ENCODE assay signal across 15 cellular contexts in the genomic region with DNA sequence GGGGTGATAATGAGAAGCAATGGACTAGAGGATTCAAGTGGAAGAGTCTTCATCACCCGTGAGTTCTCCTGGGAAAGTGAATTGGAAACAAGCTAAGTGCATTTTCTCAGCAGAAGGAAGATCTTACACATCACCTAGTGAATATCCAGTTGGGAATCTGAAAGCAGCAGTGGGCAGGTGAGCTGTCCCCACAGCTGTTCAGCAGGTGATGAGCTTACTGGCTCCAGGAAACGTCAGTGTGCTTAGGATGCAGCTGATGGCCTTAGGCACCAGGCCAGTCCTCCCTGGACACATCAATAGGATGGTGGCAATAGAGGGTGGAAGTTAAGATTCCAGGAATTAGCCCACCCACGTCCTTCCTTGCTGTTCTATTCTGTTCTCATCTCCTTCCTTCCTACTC.
A peak's percentile ranks its signal among the peaks of the same experiment; 100 is the strongest.
DNase-seq lines count a peak whose midpoint lies in the region; ATAC-seq and TF ChIP-seq lines count a peak whose summit lies in the region.
"Had no signal": no experiment of that assay in that cellular context is flagged by ENCODE, and none has a peak within 500 bp of the region (broad histone marks: within the 10 kb centered on the region; RNA-seq: fewer than 3 reads in every experiment).

No MANE protein-coding gene starts in this region.

- no peak for TF ChIP-seq CTCF in OCI-LY3 (IDR thresholded peaks at IDR 0.05; ENCODE audit: low read depth, low read length)
- no peak for TF ChIP-seq CTCF in coronary artery (IDR thresholded peaks at IDR 0.05)

- H2AFZ ChIP-seq in OCI-LY3 (ENCODE audit: low read depth, low read length): no peak overlapping the region

- H3K36me3 ChIP-seq in OCI-LY3 (replicated peaks; ENCODE audit: low read depth, low read length): peaks cover 9% of the 10 kb centered on the region
- H3K36me3 ChIP-seq: HAP-1 had no signal

- H3K4me3 ChIP-seq in OCI-LY3 (ENCODE audit: low read length) (no peak overlapping the region), coronary artery (no peak overlapping the region)
- H3K4me3 ChIP-seq: BLaER1, HAP-1 had no signal

- H3K4me3 Mint-ChIP-seq in memory B cell: no peak overlapping the region
- H3K4me3 Mint-ChIP-seq: CD8-positive, alpha-beta memory T cell had no signal

- H3K9ac ChIP-seq in OCI-LY3 (ENCODE audit: low read length): no peak overlapping the region
- H3K9ac ChIP-seq: BLaER1 had no signal

- no peaks in the 10 kb centered on the region for H3K27me3 Mint-ChIP-seq in memory B cell
- H3K27me3 Mint-ChIP-seq: CD8-positive, alpha-beta memory T cell had no signal

- H3K79me2 ChIP-seq in OCI-LY3 (ENCODE audit: low read length): no peaks in the 10 kb centered on the region

- no peaks in the 10 kb centered on the region for H3K27me3 ChIP-seq in OCI-LY3 (ENCODE audit: low read depth, low read length)
- H3K27me3 ChIP-seq: BLaER1 had no signal

- H3K4me1 ChIP-seq in OCI-LY3 (ENCODE audit: low read length): peaks cover 18% of the 10 kb centered on the region
- H3K4me1 ChIP-seq: HAP-1 had no signal

- no peak overlapping the region for H3K27ac ChIP-seq in OCI-LY3 (ENCODE audit: low read length)
- no peak overlapping the region for H3K27ac ChIP-seq in coronary artery
- H3K27ac ChIP-seq: BLaER1 had no signal

- peak; percentile 29 for DNase-seq in NCI-H146 (lab: John Stamatoyannopoulos, UW)
- no peak for DNase-seq in NCI-H146 treated with DMSO at 0.1 percent for 48 hours (lab: John Stamatoyannopoulos, UW; ENCODE audit: unreplicated experiment)
- DNase-seq in memory B cell (ENCODE audit: low spot score in 2 of 2): no peak
- no peak for DNase-seq in coronary artery (ENCODE audit: low spot score)
- no peak for DNase-seq in NCI-H446 treated with DMSO at 0.1 percent for 48 hours (lab: John Stamatoyannopoulos, UW)
- no peak for DNase-seq in pons (ENCODE audit: low spot score)
- DNase-seq: CD8-positive, alpha-beta memory T cell; NCI-H1930; NCI-H446; NCI-H748 treated with DMSO at 0.1 percent for 48 hours had no signal

- peaks cover 19% of the 10 kb centered on the region for H3K4me1 Mint-ChIP-seq in memory B cell
- H3K4me1 Mint-ChIP-seq: CD8-positive, alpha-beta memory T cell had no signal

- H3K36me3 Mint-ChIP-seq in memory B cell: no peaks in the 10 kb centered on the region

- H3K9me3 ChIP-seq in OCI-LY3 (ENCODE audit: insufficient read depth, low read length): no peaks in the 10 kb centered on the region

- no peaks in the 10 kb centered on the region for H4K20me1 ChIP-seq in OCI-LY3 (ENCODE audit: insufficient read depth, low read length)
- H4K20me1 ChIP-seq: BLaER1 had no signal

- ATAC-seq in memory B cell (ENCODE audit: low read depth) (no peak), HG03175 (IDR thresholded peaks at IDR 0.05; ENCODE audit: unreplicated experiment) (no peak)
- ATAC-seq: Panc1 had no signal

- H3K9me3 Mint-ChIP-seq in memory B cell: peaks cover 2% of the 10 kb centered on the region

- peak overlapping the region; percentile 15 for H3K4me2 ChIP-seq in OCI-LY3 (ENCODE audit: low read length)
- H3K4me2 ChIP-seq: BLaER1 had no signal

- peak overlapping the region; percentile 28 for H3K27ac Mint-ChIP-seq in memory B cell
